In the genomic region with DNA sequence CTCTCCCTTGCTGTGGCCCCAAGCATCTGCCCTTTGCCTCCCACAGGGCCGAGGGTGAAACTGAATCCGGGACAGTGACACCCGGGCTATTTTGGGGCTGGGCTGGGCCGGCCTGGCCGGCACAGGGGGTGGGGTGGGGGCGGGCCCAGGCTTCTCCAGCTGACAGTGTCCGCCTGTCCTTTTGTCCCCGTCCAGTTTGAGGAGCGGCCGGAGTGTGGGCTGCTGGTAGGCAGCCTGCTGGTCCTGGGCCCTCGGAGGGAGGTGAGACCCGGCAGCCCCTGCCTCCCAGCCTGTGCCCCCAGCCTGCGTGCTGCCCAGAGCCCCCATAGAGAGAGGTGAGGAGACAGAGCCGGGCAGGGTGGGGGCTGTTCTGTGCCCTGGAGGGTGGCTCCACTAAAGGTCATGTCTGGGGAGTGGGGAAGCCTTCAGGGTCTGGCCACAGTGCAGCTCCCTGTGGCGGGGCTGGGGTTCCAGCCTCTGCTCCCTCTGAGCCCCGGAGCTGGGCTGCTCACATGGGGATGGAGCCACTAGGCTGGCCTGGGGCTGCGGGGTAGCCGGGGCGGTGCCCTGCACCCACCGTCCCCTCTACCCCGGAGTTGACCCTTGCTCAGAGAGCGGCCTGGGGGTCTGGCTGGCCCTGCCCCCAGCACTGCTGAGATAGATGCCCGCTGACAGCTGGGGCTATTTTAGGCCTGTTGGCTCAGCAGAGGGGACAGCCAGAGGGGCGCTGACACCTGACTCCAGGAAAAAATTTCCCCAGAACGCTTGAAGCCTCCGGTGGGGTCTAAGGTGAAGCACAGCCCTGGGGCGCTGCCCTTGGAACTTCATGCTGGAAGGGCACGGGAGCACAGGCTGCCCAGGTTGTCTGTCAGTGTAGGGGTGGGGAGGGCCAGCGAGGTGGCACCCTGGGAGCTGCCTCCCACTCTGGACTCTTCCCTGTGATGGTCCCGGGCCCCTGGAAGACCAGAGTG, we compare ENCODE assay signal across 15 cellular contexts. TPM values are rescaled to one million over a fixed set of nuclear protein-coding genes. Genes with fewer than 3 reads are reported as not detected.
DNase-seq lines count a peak whose midpoint lies in the region; ATAC-seq and TF ChIP-seq lines count a peak whose summit lies in the region.
"Had no signal": no experiment of that assay in that cellular context is flagged by ENCODE, and none has a peak within 500 bp of the region (broad histone marks: within the 10 kb centered on the region; RNA-seq: fewer than 3 reads in every experiment).

A gene with protein sequence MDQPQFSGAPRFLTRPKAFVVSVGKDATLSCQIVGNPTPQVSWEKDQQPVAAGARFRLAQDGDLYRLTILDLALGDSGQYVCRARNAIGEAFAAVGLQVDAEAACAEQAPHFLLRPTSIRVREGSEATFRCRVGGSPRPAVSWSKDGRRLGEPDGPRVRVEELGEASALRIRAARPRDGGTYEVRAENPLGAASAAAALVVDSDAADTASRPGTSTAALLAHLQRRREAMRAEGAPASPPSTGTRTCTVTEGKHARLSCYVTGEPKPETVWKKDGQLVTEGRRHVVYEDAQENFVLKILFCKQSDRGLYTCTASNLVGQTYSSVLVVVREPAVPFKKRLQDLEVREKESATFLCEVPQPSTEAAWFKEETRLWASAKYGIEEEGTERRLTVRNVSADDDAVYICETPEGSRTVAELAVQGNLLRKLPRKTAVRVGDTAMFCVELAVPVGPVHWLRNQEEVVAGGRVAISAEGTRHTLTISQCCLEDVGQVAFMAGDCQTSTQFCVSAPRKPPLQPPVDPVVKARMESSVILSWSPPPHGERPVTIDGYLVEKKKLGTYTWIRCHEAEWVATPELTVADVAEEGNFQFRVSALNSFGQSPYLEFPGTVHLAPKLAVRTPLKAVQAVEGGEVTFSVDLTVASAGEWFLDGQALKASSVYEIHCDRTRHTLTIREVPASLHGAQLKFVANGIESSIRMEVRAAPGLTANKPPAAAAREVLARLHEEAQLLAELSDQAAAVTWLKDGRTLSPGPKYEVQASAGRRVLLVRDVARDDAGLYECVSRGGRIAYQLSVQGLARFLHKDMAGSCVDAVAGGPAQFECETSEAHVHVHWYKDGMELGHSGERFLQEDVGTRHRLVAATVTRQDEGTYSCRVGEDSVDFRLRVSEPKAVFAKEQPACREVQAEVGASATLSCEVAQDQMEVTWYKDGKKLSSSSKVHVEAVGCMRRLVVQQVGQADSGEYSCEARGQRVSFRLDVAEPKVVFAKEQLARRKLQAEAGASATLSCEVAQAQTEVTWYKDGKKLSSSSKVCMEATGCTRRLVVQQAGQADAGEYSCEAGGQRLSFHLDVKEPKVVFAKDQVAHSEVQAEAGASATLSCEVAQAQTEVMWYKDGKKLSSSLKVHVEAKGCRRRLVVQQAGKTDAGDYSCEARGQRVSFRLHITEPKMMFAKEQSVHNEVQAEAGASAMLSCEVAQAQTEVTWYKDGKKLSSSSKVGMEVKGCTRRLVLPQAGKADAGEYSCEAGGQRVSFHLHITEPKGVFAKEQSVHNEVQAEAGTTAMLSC (N-terminal part only) (plus strand): TSS at position 194 of the 971 bp plus-strand sequence. CDS start 3,740 bp downstream, outside the sequence.

- WGBS in mesenchymal stem cell: 77% methylated on average over 30 of the region's 30 CpGs

- TF ChIP-seq CTCF in dorsolateral prefrontal cortex (IDR thresholded peaks at IDR 0.05 in 54 of 56, conservative IDR thresholded peaks at IDR 0.05 in 2 of 56; ENCODE audit: low read depth in 1 of 56, partially characterized antibody in 56 of 56) (no peak), thoracic aorta (IDR thresholded peaks at IDR 0.05) (no peak)

- H3K4ac ChIP-seq in mesenchymal stem cell (ENCODE audit: low read depth in 1 of 2, low read length in 2 of 2): no peak within 1 kb of the TSS

- H4K91ac ChIP-seq in mesenchymal stem cell (ENCODE audit: low read length): no peak within 1 kb of the TSS

- no peak within 1 kb of the TSS for H3K4me2 ChIP-seq in mesenchymal stem cell (ENCODE audit: low read length, poor library complexity, severe bottlenecking)
- H3K4me2 ChIP-seq: SK-N-SH had no signal

- H3K9ac ChIP-seq in mesenchymal stem cell (ENCODE audit: low read length): no peak within 1 kb of the TSS
- H3K9ac ChIP-seq: SK-N-SH had no signal

- peaks cover 2% of the 10 kb centered on the region for H3K4me1 Mint-ChIP-seq in activated CD4-positive, alpha-beta T cell treated with anti-CD3 and anti-CD28 coated beads, Interleukin-2, amount 10 ng/mL, durations not matched to agents 24 days and 14 days
- H3K4me1 Mint-ChIP-seq: IgD-negative memory B cell had no signal

- H3K4me1 ChIP-seq in mesenchymal stem cell (ENCODE audit: control insufficient read depth, insufficient read depth, low read depth, low read length): peaks cover 19% of the 10 kb centered on the region
- peaks cover 2 to 4% of the 10 kb centered on the region in 2 donors for H3K4me1 ChIP-seq in thoracic aorta (ENCODE audit: control insufficient read depth in 1 of 2, low read depth in 2 of 2)

- no peaks in the 10 kb centered on the region for H3K9me3 ChIP-seq in mesenchymal stem cell (ENCODE audit: control insufficient read depth, low read length)
- H3K9me3 ChIP-seq in thoracic aorta: no peaks in the 10 kb centered on the region
- H3K9me3 ChIP-seq: SK-N-SH had no signal

- H2BK5ac ChIP-seq in mesenchymal stem cell (ENCODE audit: low read depth, low read length, poor library complexity, severe bottlenecking): no peak within 1 kb of the TSS

- peak within 1 kb of the TSS; percentile 51 for H4K8ac ChIP-seq in mesenchymal stem cell (ENCODE audit: low read length)

- H2BK15ac ChIP-seq in mesenchymal stem cell (ENCODE audit: low read depth, poor library complexity, severe bottlenecking): no peak within 1 kb of the TSS

- H3K9me3 Mint-ChIP-seq in activated CD4-positive, alpha-beta T cell treated with anti-CD3 and anti-CD28 coated beads, Interleukin-2, amount 10 ng/mL, durations not matched to agents 24 days and 14 days: no peaks in the 10 kb centered on the region
- H3K9me3 Mint-ChIP-seq: IgD-negative memory B cell had no signal

- no peaks in the 10 kb centered on the region for H3K36me3 Mint-ChIP-seq in activated CD4-positive, alpha-beta T cell treated with anti-CD3 and anti-CD28 coated beads, Interleukin-2, amount 10 ng/mL, durations not matched to agents 24 days and 14 days (ENCODE audit: low read depth)
- H3K36me3 Mint-ChIP-seq: IgD-negative memory B cell had no signal

- no peak within 1 kb of the TSS for H3K4me3 Mint-ChIP-seq in activated CD4-positive, alpha-beta T cell treated with anti-CD3 and anti-CD28 coated beads, Interleukin-2, amount 10 ng/mL, durations not matched to agents 24 days and 14 days
- H3K4me3 Mint-ChIP-seq: IgD-negative memory B cell had no signal

- peak within 1 kb of the TSS in 1 of 2 experiments; percentile 16 for H2BK12ac ChIP-seq in mesenchymal stem cell (ENCODE audit: low read length in 2 of 2)

- H3K27me3 Mint-ChIP-seq in activated CD4-positive, alpha-beta T cell treated with anti-CD3 and anti-CD28 coated beads, Interleukin-2, amount 10 ng/mL, durations not matched to agents 24 days and 14 days: peaks cover 6% of the 10 kb centered on the region
- H3K27me3 Mint-ChIP-seq: IgD-negative memory B cell had no signal

- H2AFZ ChIP-seq in mesenchymal stem cell (ENCODE audit: low read depth, low read length): no peak within 1 kb of the TSS

- no peak within 1 kb of the TSS for H3K27ac Mint-ChIP-seq in activated CD4-positive, alpha-beta T cell treated with anti-CD3 and anti-CD28 coated beads, Interleukin-2, amount 10 ng/mL, durations not matched to agents 24 days and 14 days
- H3K27ac Mint-ChIP-seq: IgD-negative memory B cell had no signal

- H3K27me3 ChIP-seq in dorsolateral prefrontal cortex: peaks cover 0 to 13% (median 5%) of the 10 kb centered on the region in 45 donors
- peaks cover 20 to 47% of the 10 kb centered on the region in 2 experiments for H3K27me3 ChIP-seq in mesenchymal stem cell (ENCODE audit: control insufficient read depth in 1 of 2, insufficient read depth in 1 of 2, low read length in 2 of 2)
- no peaks in the 10 kb centered on the region for H3K27me3 ChIP-seq in thoracic aorta (replicated peaks; ENCODE audit: insufficient read depth)

- H3K27ac ChIP-seq in dorsolateral prefrontal cortex: no peak within 1 kb of the TSS
- no peak within 1 kb of the TSS for H3K27ac ChIP-seq in mesenchymal stem cell (ENCODE audit: low read length, poor library complexity, severe bottlenecking)
- no peak within 1 kb of the TSS for H3K27ac ChIP-seq in thoracic aorta

- intact Hi-C loops in activated CD4-positive, alpha-beta T cell treated with anti-CD3 and anti-CD28 coated beads, Interleukin-2, amount 10 ng/mL, durations not matched to agents 24 days and 14 days (cut with micrococcal nuclease): no loop called here
- intact Hi-C loops in dorsolateral prefrontal cortex (cut with DNase I): loop anchor here in 1 of 2 donors (10.0 kb wide), 1 partner anchor 203 kb away; a partner anchor contains a TSS

- H3K36me3 ChIP-seq in mesenchymal stem cell (ENCODE audit: control insufficient read depth in 1 of 2, insufficient read depth in 2 of 2, low read depth in 1 of 2, low read length in 2 of 2) (peaks cover 0 to 12% of the 10 kb centered on the region in 2 experiments), thoracic aorta (no peaks in the 10 kb centered on the region)

- DNase-seq in activated CD4-positive, alpha-beta T cell treated with anti-CD3 and anti-CD28 coated beads, Interleukin-2, amount 10 ng/mL, durations not matched to agents 24 days and 14 days: no peak
- no peak for DNase-seq in activated CD4-positive, alpha-beta T cell treated with anti-CD3 and anti-CD28 coated beads, Interleukin-2, amount 50 U/mL, for 48 hours
- DNase-seq in dorsolateral prefrontal cortex (no peak), mesenchymal stem cell (no peak), thoracic aorta (ENCODE audit: low spot score) (no peak), kidney glomerular epithelial cell (lab: John Stamatoyannopoulos, UW) (no peak), RPMI8226 (no peak), NCI-H2227 treated with DMSO at 0.1 percent for 48 hours (lab: John Stamatoyannopoulos, UW) (no peak)
- DNase-seq: activated CD8-positive, alpha-beta memory T cell treated with anti-CD3 and anti-CD28 coated beads, Interleukin-2, amount 50 U/mL, for 4 hours; cerebellar nuclear complex; DMS79 treated with DMSO at 0.1 percent for 48 hours; NCI-H2171 treated with DMSO at 0.1 percent for 48 hours; nucleus accumbens; SK-N-SH had no signal

- no peak within 1 kb of the TSS for H2AK5ac ChIP-seq in mesenchymal stem cell (ENCODE audit: low read length, severe bottlenecking)

- peak within 1 kb of the TSS in 1 of 59 donors; percentile 31 for H3K4me3 ChIP-seq in dorsolateral prefrontal cortex
- H3K4me3 ChIP-seq in mesenchymal stem cell (ENCODE audit: insufficient read depth in 1 of 2, low read depth in 1 of 2, low read length in 2 of 2): no peak within 1 kb of the TSS
- H3K4me3 ChIP-seq in thoracic aorta: no peak within 1 kb of the TSS

- H2BK120ac ChIP-seq in mesenchymal stem cell (ENCODE audit: low read depth, low read length): no peak within 1 kb of the TSS

- H3K23ac ChIP-seq in mesenchymal stem cell (ENCODE audit: low read length in 2 of 2): no peak within 1 kb of the TSS

- H3K18ac ChIP-seq in mesenchymal stem cell (ENCODE audit: low read depth in 1 of 2, low read length in 2 of 2): no peak within 1 kb of the TSS

- H3K14ac ChIP-seq in mesenchymal stem cell (ENCODE audit: low read length in 2 of 2): no peak within 1 kb of the TSS

- H3K79me1 ChIP-seq in mesenchymal stem cell (replicated peaks; ENCODE audit: low read length, poor library complexity, severe bottlenecking): no peaks in the 10 kb centered on the region

- no peak for ATAC-seq in thoracic aorta (ENCODE audit: insufficient number of reproducible peaks, low FRiP score, low read depth)

RNA-seq across cellular contexts. Expression of the gene that starts here (rescaled TPM):
- total RNA-seq in activated CD4-positive, alpha-beta T cell treated with anti-CD3 and anti-CD28 coated beads, Interleukin-2, amount 10 ng/mL, durations not matched to agents 24 days and 14 days: 21.4 and 22.3 TPM in 2 replicates
- 10 to 100 TPM in 107 of 120 experiments, 1 to 10 TPM in 13; 5.6 to 40.5 (median 13.8) TPM for total RNA-seq in dorsolateral prefrontal cortex
- 4.5 TPM for polyA plus RNA-seq in mesenchymal stem cell (2013, experiment 1 of 2)
- polyA plus RNA-seq in mesenchymal stem cell (2013, experiment 2 of 2): 4.9 TPM
- total RNA-seq in thoracic aorta: 10 to 100 TPM; 22.3 to 40.2 TPM
